In genomic region chr10:45557275-45557905, GRCh38 we compare ENCODE assay signal across 11 cellular contexts.
DNase-seq lines count a peak whose midpoint lies in the region; ATAC-seq and TF ChIP-seq lines count a peak whose summit lies in the region.
"Had no signal": no experiment of that assay in that cellular context is flagged by ENCODE, and none has a peak within 500 bp of the region (broad histone marks: within the 10 kb centered on the region; RNA-seq: fewer than 3 reads in every experiment).

No MANE protein-coding gene starts in this region.

- peak overlapping the region; percentile 86 for H3K27ac Mint-ChIP-seq in endodermal cell

- H3K27me3 ChIP-seq in right atrium auricular region = no peaks in the 10 kb centered on the region
- no peaks in the 10 kb centered on the region for H3K27me3 ChIP-seq in endodermal cell (ENCODE audit: control insufficient read depth, insufficient read depth, low read length, poor library complexity, severe bottlenecking)

- peaks cover 8% of the 10 kb centered on the region for H3K4me1 Mint-ChIP-seq in endodermal cell

- no peak overlapping the region for H3K9ac ChIP-seq in endodermal cell (ENCODE audit: extremely low read depth, low read length, poor library complexity, severe bottlenecking)

- H3K36me3 ChIP-seq in right atrium auricular region (no peaks in the 10 kb centered on the region), endodermal cell (ENCODE audit: control insufficient read depth, insufficient read depth, low read length) (peaks cover 4% of the 10 kb centered on the region)

- no peak for TF ChIP-seq POLR2A in NB4 (IDR thresholded peaks at IDR 0.05; ENCODE audit: extremely low read depth, insufficient read length)

- DNase-seq in left cardiac atrium (no peak), right atrium auricular region (ENCODE audit: low spot score) (no peak), NB4 (ENCODE audit: low read depth) (peak; percentile 87), endodermal cell (peak; percentile 58), AG08396 (ENCODE audit: low spot score) (no peak), cerebellum (ENCODE audit: low spot score) (no peak)
- no peak for DNase-seq in stimulated activated CD4-positive, alpha-beta T cell treated with anti-CD3 and anti-CD28 coated beads, Interleukin-4, amount 100 ng/mL, for 1 hour
- DNase-seq: COR-L47, NCI-H510A treated with DMSO at 0.1 percent for 48 hours had no signal

- ATAC-seq in left cardiac atrium (peak; percentile 46 to 50), GM19455 (IDR thresholded peaks at IDR 0.05; ENCODE audit: unreplicated experiment) (no peak)

- H3K27me3 Mint-ChIP-seq in endodermal cell (ENCODE audit: insufficient read depth) = no peaks in the 10 kb centered on the region

- TF ChIP-seq CTCF in right atrium auricular region (IDR thresholded peaks at IDR 0.05) = no peak
- no peak for TF ChIP-seq CTCF in NB4 (IDR thresholded peaks at IDR 0.05; ENCODE audit: low read depth, low read length)
- TF ChIP-seq CTCF in endodermal cell (conservative IDR thresholded peaks at IDR 0.05) = no peak

- intact Hi-C loops in left cardiac atrium (cut with DNase I) = no loop called here

- H3K4me3 Mint-ChIP-seq in endodermal cell = no peak overlapping the region

- H3K9me3 ChIP-seq in right atrium auricular region (no peaks in the 10 kb centered on the region), endodermal cell (ENCODE audit: control insufficient read depth, low read length) (peaks cover 34% of the 10 kb centered on the region)

- H3K27ac ChIP-seq in right atrium auricular region = no peak overlapping the region
- H3K27ac ChIP-seq in endodermal cell (ENCODE audit: low read depth, low read length) = no peak overlapping the region

- peaks cover 27% of the 10 kb centered on the region for H3K36me3 Mint-ChIP-seq in endodermal cell (ENCODE audit: low read depth)

- H3K4me1 ChIP-seq in right atrium auricular region (peaks cover 0 to 4% of the 10 kb centered on the region in 2 donors), endodermal cell (ENCODE audit: control insufficient read depth, insufficient read depth, low read length) (no peaks in the 10 kb centered on the region)

- H3K9me3 Mint-ChIP-seq in endodermal cell = peaks cover 37% of the 10 kb centered on the region

- WGBS in endodermal cell (ENCODE audit: insufficient coverage in 1 of 2, insufficient read length in 1 of 2), 2 experiments = 87 to 88% methylated on average over 8 to 9 of the region's 9 CpGs

- H3K4me3 ChIP-seq in right atrium auricular region (no peak overlapping the region), NB4 (ENCODE audit: low read depth, low read length) (peak overlapping the region; percentile 10), endodermal cell (ENCODE audit: low read length) (no peak overlapping the region)
- H3K4me3 ChIP-seq: skin epidermis had no signal

Comparison
In these comparisons a context has a peak if more than half of its experiments do, and no peak if none do; other contexts are left out.
1. DNase-seq: peak in NB4 (single experiment) and endodermal cell (single experiment); none in left cardiac atrium (single experiment), right atrium auricular region (single experiment), stimulated activated CD4-positive, alpha-beta T cell treated with anti-CD3 and anti-CD28 coated beads, Interleukin-4, amount 100 ng/mL, for 1 hour (single experiment), AG08396 (single experiment) and cerebellum (single experiment).